In genomic region chr1:15620155-15620545, GRCh38 we compare ENCODE assay signal across 8 cellular contexts. TPM values are rescaled to one million over a fixed set of nuclear protein-coding genes. Genes with fewer than 3 reads are reported as not detected.
DNase-seq lines count a peak whose midpoint lies in the region; ATAC-seq, FAIRE-seq and TF ChIP-seq lines count a peak whose summit lies in the region.

No MANE protein-coding gene starts in this region.

- H3K36me3 ChIP-seq in SK-N-SH (replicated peaks in 1 of 2; ENCODE audit: control insufficient read depth in 1 of 2, insufficient read depth in 2 of 2, low read length in 1 of 2) (peaks cover 0 to 7% of the 10 kb centered on the region in 2 experiments), spleen (peaks cover 0 to 5% (median 0%) of the 10 kb centered on the region in 6 donors)

- H3K27me3 ChIP-seq in SK-N-SH (ENCODE audit: insufficient read depth) (no peaks in the 10 kb centered on the region), spleen (replicated peaks in 1 of 7) (no peaks in the 10 kb centered on the region)

- H3K4me3 ChIP-seq in SK-N-SH (ENCODE audit: low read depth in 2 of 2, low read length in 1 of 2): 0 out of 4 replicates have a peak overlapping the region, but pooled peaks of 1 of the 2 experiments have one; percentile 5
- no peak overlapping the region for H3K4me3 ChIP-seq in fibroblast of villous mesenchyme (ENCODE audit: low read depth, low read length)
- H3K4me3 ChIP-seq in spleen: peak overlapping the region in 1 of 8 donors; percentile 10

- H3K9ac ChIP-seq in SK-N-SH: peak overlapping the region; percentile 25; the same call in 1 of the 2 replicates

- H3K4me2 ChIP-seq in SK-N-SH: peak overlapping the region; percentile 45; the same call in 1 of the 2 replicates

- H3K4me1 ChIP-seq in SK-N-SH (ENCODE audit: control insufficient read depth in 1 of 2, insufficient read depth in 2 of 2, low read depth in 1 of 2, low read length in 1 of 2): peaks cover 3 to 23% of the 10 kb centered on the region in 2 experiments
- H3K4me1 ChIP-seq in spleen: peaks cover 40 to 90% (median 77%) of the 10 kb centered on the region in 6 donors

- 19% methylated on average over 1 of the region's 1 CpG for WGBS in SK-N-SH (ENCODE audit: low lambda C conversion rate)
- 14 to 43% (median 17%) methylated on average over 1 of the region's 1 CpG for WGBS in spleen, 5 donors

- TF ChIP-seq EP300 in SK-N-SH (IDR thresholded peaks at IDR 0.05; ENCODE audit: borderline replicate concordance in 1 of 2, low read depth in 1 of 2, low read length in 1 of 2): no peak

- CTCF ChIA-PET in SK-N-SH (lab: Yijun Ruan, JAX): interaction anchor here (0.7 to 1.0 kb wide), 2 partner anchors 47 to 121 kb away, joined by 3 read pairs; no protein-coding TSS in a partner anchor

- TF ChIP-seq CTCF in SK-N-SH (IDR thresholded peaks at IDR 0.05) (no peak), fibroblast of villous mesenchyme (IDR thresholded peaks at IDR 0.05; ENCODE audit: insufficient read depth, low read depth, low read length) (no peak), spleen (IDR thresholded peaks at IDR 0.05 in 8 of 11, conservative IDR thresholded peaks at IDR 0.05 in 3 of 11) (no peak)

- H4K20me1 ChIP-seq in SK-N-SH (ENCODE audit: insufficient read depth): peaks cover 42% of the 10 kb centered on the region

- POLR2A ChIA-PET in SK-N-SH (lab: Yijun Ruan, JAX): no interaction called here

- no peaks in the 10 kb centered on the region for H3K9me2 ChIP-seq in SK-N-SH

- TF ChIP-seq POLR2A in spleen (IDR thresholded peaks at IDR 0.05): no peak
- no peak for TF ChIP-seq POLR2A in GM12892 (IDR thresholded peaks at IDR 0.05; ENCODE audit: low read depth, low read length)

- peak overlapping the region; percentile 88 for H3K27ac Mint-ChIP-seq in T-helper 17 cell

- H3K4me3 Mint-ChIP-seq in T-helper 17 cell: peak overlapping the region; percentile 3

- H3K79me2 ChIP-seq in SK-N-SH (ENCODE audit: insufficient read depth): peaks cover 77% of the 10 kb centered on the region

- H3K9me3 ChIP-seq in SK-N-SH (no peaks in the 10 kb centered on the region), T-helper 17 cell (ENCODE audit: control insufficient read depth, low read length, poor library complexity, severe bottlenecking) (no peaks in the 10 kb centered on the region), spleen (no peaks in the 10 kb centered on the region)

- no peak for ATAC-seq in SK-N-SH treated with all-trans-retinoic acid at 6 μM for 48 hours
- ATAC-seq in T-helper 17 cell: no peak

- no peak for FAIRE-seq in GM12892 (lab: Jason Lieb, UNC)

- no peak for DNase-seq in SK-N-SH
- no peak for DNase-seq in T-helper 17 cell
- peak; percentile 84 for DNase-seq in fibroblast of villous mesenchyme (ENCODE audit: low read depth)
- DNase-seq in spleen: no peak
- DNase-seq in NCI-H1436 (lab: John Stamatoyannopoulos, UW): no peak
- no peak for DNase-seq in GM12892 (ENCODE audit: insufficient read length)
- DNase-seq in NCI-H526 (lab: John Stamatoyannopoulos, UW): no peak

- H3F3A ChIP-seq in SK-N-SH (replicated peaks; ENCODE audit: insufficient read depth): peaks cover 33% of the 10 kb centered on the region

- H3K4me1 Mint-ChIP-seq in T-helper 17 cell: peaks cover 44% of the 10 kb centered on the region

- TF ChIP-seq RAD21 in SK-N-SH (IDR thresholded peaks at IDR 0.05; ENCODE audit: low read length): no peak

- no peaks in the 10 kb centered on the region for H3K36me3 Mint-ChIP-seq in T-helper 17 cell (ENCODE audit: low read depth)

- H3K27ac ChIP-seq in SK-N-SH (ENCODE audit: low read depth in 2 of 2, low read length in 1 of 2): peak overlapping the region in 1 of 2 experiments; percentile 92; a peak in 2 of 4 replicates
- peak overlapping the region in 6 of 8 donors; percentile 20 to 97 (median 96) for H3K27ac ChIP-seq in spleen

- no peaks in the 10 kb centered on the region for H3K27me3 Mint-ChIP-seq in T-helper 17 cell

- intact Hi-C loops in spleen (cut with DNase I; ENCODE audit: low total_unique reads): loop anchor here (10.0 kb wide), 1 partner anchor 125 kb away; the partner anchor contains the start of gene TMEM82

- H2AFZ ChIP-seq in SK-N-SH (ENCODE audit: low read depth): no peak overlapping the region

TF ChIP-seq in SK-N-SH, 30 proteins besides CTCF, POLR2A, EP300 and RAD21:
- TF ChIP-seq FOSL2 (IDR thresholded peaks at IDR 0.05; ENCODE audit: borderline replicate concordance, low read depth) (peak; percentile 18; the same call in 1 of the 2 replicates), PBX3 (IDR thresholded peaks at IDR 0.05) (0 out of 2 replicates have a peak, but pooled peaks have one; percentile 16), RFX5 (IDR thresholded peaks at IDR 0.05; ENCODE audit: low read length) (no peak)

TF ChIP-seq in SK-N-SH treated with all-trans-retinoic acid at 6 μM for 48 hours, 23 proteins besides CTCF, POLR2A, EP300 and RAD21:
- TF ChIP-seq ESRRG (CRISPR knock-in tag; IDR thresholded peaks at IDR 0.05): no peak
- no peak for TF ChIP-seq CREB5 (CRISPR knock-in tag; IDR thresholded peaks at IDR 0.05; ENCODE audit: low read depth)
- TF ChIP-seq ZNF565 (CRISPR knock-in tag; conservative IDR thresholded peaks at IDR 0.05; ENCODE audit: low read depth): no peak

RNA-seq across cellular contexts. Expression of gene DDI2, which starts 2.9 kb away (rescaled TPM):
- polyA plus RNA-seq in SK-N-SH (2012; rRNA removed) (2.8 and 3.4 TPM in 2 replicates), spleen (1 to 10 TPM; 4.8 to 7.7 (median 6.2) TPM)
- 3.2 and 3.8 TPM in 2 replicates for polyA plus RNA-seq in SK-N-SH (2012; cell fraction: cytosol; rRNA removed)
- polyA plus RNA-seq in SK-N-SH (2012; cell fraction: nucleus; rRNA removed): 5.8 and 7.8 TPM in 2 replicates
- total RNA-seq in T-helper 17 cell (10 to 100 TPM; 27.5 to 31.1 TPM), fibroblast of villous mesenchyme (15.5 and 21.3 TPM in 2 replicates), spleen (10 to 100 TPM; 43.3 to 75.4 (median 47.2) TPM)
- 11.0 TPM for polyA plus RNA-seq in GM12892 (2012; ENCODE audit: missing spikeins)

RNA-seq across cellular contexts. Expression of gene AGMAT, which starts 35.3 kb away (rescaled TPM):
- polyA plus RNA-seq in SK-N-SH (2012; rRNA removed): 0.60 and 0.66 TPM in 2 replicates
- polyA plus RNA-seq in SK-N-SH (2012; cell fraction: cytosol; rRNA removed): 0.41 and 0.68 TPM in 2 replicates
- 0.23 and 0.28 TPM in 2 replicates for polyA plus RNA-seq in SK-N-SH (2012; cell fraction: nucleus; rRNA removed)
- 1 to 10 TPM; 5.7 to 6.8 TPM for total RNA-seq in T-helper 17 cell
- total RNA-seq in fibroblast of villous mesenchyme: 2.3 and 2.6 TPM in 2 replicates
- total RNA-seq in spleen: 1 to 10 TPM; 1.4 to 3.8 (median 3.0) TPM
- polyA plus RNA-seq in spleen: 1 to 10 TPM; 2.8 to 6.1 (median 4.2) TPM
- polyA plus RNA-seq in GM12892 (2012; ENCODE audit: missing spikeins): 3.3 TPM
